ENCODE assay signal across 1 cellular context in genomic region chr17:82648165-82648668, GRCh38.
TF ChIP-seq lines count a peak whose summit lies in the region.

Gene WDR45B (minus strand): TSS chr17:82648444. CDS start chr17:82648340, 104 bp downstream.

TF ChIP-seq in GM12878, 131 proteins besides CTCF, POLR2A, EP300 and RAD21 (continued from another document and continues in another):
- TF ChIP-seq, protein P1, sequence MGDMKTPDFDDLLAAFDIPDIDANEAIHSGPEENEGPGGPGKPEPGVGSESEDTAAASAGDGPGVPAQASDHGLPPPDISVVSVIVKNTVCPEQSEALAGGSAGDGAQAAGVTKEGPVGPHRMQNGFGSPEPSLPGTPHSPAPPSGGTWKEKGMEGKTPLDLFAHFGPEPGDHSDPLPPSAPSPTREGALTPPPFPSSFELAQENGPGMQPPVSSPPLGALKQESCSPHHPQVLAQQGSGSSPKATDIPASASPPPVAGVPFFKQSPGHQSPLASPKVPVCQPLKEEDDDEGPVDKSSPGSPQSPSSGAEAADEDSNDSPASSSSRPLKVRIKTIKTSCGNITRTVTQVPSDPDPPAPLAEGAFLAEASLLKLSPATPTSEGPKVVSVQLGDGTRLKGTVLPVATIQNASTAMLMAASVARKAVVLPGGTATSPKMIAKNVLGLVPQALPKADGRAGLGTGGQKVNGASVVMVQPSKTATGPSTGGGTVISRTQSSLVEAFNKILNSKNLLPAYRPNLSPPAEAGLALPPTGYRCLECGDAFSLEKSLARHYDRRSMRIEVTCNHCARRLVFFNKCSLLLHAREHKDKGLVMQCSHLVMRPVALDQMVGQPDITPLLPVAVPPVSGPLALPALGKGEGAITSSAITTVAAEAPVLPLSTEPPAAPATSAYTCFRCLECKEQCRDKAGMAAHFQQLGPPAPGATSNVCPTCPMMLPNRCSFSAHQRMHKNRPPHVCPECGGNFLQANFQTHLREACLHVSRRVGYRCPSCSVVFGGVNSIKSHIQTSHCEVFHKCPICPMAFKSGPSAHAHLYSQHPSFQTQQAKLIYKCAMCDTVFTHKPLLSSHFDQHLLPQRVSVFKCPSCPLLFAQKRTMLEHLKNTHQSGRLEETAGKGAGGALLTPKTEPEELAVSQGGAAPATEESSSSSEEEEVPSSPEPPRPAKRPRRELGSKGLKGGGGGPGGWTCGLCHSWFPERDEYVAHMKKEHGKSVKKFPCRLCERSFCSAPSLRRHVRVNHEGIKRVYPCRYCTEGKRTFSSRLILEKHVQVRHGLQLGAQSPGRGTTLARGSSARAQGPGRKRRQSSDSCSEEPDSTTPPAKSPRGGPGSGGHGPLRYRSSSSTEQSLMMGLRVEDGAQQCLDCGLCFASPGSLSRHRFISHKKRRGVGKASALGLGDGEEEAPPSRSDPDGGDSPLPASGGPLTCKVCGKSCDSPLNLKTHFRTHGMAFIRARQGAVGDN (IDR thresholded peaks at IDR 0.05): peak; percentile 89
- TF ChIP-seq SIN3A (IDR thresholded peaks at IDR 0.05; ENCODE audit: low read depth, low read length): peak; percentile 78
- TF ChIP-seq POLR2AphosphoS5 (IDR thresholded peaks at IDR 0.05; ENCODE audit: low read length): peak; percentile 87
- peak; percentile 67 for TF ChIP-seq HCFC1 (IDR thresholded peaks at IDR 0.05; ENCODE audit: low read length)
- TF ChIP-seq SRF (IDR thresholded peaks at IDR 0.05; ENCODE audit: low read depth in 2 of 2, low read length in 2 of 2): peak; percentile 81 to 97
- no peak for TF ChIP-seq FOS (IDR thresholded peaks at IDR 0.05; ENCODE audit: borderline replicate concordance, extremely low read depth, insufficient read length)
- TF ChIP-seq MXI1 (IDR thresholded peaks at IDR 0.05; ENCODE audit: low read depth, low read length): peak; percentile 94
- 0 out of 2 replicates have a peak, but pooled peaks have one; percentile 15 for TF ChIP-seq JUND (IDR thresholded peaks at IDR 0.05; ENCODE audit: low read depth, low read length)
- TF ChIP-seq TCF12 (IDR thresholded peaks at IDR 0.05; ENCODE audit: low read depth, low read length): no peak
- no peak for TF ChIP-seq HDAC2 (IDR thresholded peaks at IDR 0.05)
- TF ChIP-seq CREB1 (IDR thresholded peaks at IDR 0.05; ENCODE audit: low read depth): peak; percentile 81
- peak; percentile 36 for TF ChIP-seq SIX5 (IDR thresholded peaks at IDR 0.05; ENCODE audit: low read depth, low read length, severe bottlenecking)
- TF ChIP-seq ESRRA (IDR thresholded peaks at IDR 0.05; ENCODE audit: low read length): no peak; the same call in 1 of the 2 replicates
- no peak for TF ChIP-seq KLF5 (IDR thresholded peaks at IDR 0.05; ENCODE audit: partially characterized antibody)
- peak; percentile 84; the same call in 1 of the 2 replicates for TF ChIP-seq BACH1 (IDR thresholded peaks at IDR 0.05; ENCODE audit: borderline replicate concordance)
- no peak for TF ChIP-seq NFYA (IDR thresholded peaks at IDR 0.05; ENCODE audit: borderline replicate concordance, low read depth, low read length)
- no peak for TF ChIP-seq MEF2B (IDR thresholded peaks at IDR 0.05; ENCODE audit: partially characterized antibody, poor library complexity, severe bottlenecking)
- TF ChIP-seq RAD51 (IDR thresholded peaks at IDR 0.05): no peak
- TF ChIP-seq, protein P2, sequence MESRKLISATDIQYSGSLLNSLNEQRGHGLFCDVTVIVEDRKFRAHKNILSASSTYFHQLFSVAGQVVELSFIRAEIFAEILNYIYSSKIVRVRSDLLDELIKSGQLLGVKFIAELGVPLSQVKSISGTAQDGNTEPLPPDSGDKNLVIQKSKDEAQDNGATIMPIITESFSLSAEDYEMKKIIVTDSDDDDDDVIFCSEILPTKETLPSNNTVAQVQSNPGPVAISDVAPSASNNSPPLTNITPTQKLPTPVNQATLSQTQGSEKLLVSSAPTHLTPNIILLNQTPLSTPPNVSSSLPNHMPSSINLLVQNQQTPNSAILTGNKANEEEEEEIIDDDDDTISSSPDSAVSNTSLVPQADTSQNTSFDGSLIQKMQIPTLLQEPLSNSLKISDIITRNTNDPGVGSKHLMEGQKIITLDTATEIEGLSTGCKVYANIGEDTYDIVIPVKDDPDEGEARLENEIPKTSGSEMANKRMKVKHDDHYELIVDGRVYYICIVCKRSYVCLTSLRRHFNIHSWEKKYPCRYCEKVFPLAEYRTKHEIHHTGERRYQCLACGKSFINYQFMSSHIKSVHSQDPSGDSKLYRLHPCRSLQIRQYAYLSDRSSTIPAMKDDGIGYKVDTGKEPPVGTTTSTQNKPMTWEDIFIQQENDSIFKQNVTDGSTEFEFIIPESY (IDR thresholded peaks at IDR 0.05): no peak
- no peak for TF ChIP-seq ZNF274 (IDR thresholded peaks at IDR 0.05; ENCODE audit: insufficient read depth, insufficient read length)
- TF ChIP-seq LARP7 (IDR thresholded peaks at IDR 0.05): no peak; the same call in none of the 2 replicates
- no peak for TF ChIP-seq IKZF2 (IDR thresholded peaks at IDR 0.05)
- TF ChIP-seq YY1 (IDR thresholded peaks at IDR 0.05; ENCODE audit: low read depth, low read length): peak; percentile 66
- TF ChIP-seq E4F1 (IDR thresholded peaks at IDR 0.05; ENCODE audit: borderline replicate concordance, partially characterized antibody): peak; percentile 41
- TF ChIP-seq USF1 (IDR thresholded peaks at IDR 0.05; ENCODE audit: borderline replicate concordance, extremely low read length, insufficient read depth, low read depth, low read length): no peak
- TF ChIP-seq SREBF1 (IDR thresholded peaks at IDR 0.05; ENCODE audit: low read length): no peak
- TF ChIP-seq BCL11A (IDR thresholded peaks at IDR 0.05; ENCODE audit: low read depth, low read length): no peak
- TF ChIP-seq GATAD2B (conservative IDR thresholded peaks at IDR 0.05; ENCODE audit: low read depth): peak; percentile 74; the same call in 1 of the 2 replicates
- TF ChIP-seq SPI1 (IDR thresholded peaks at IDR 0.05; ENCODE audit: borderline replicate concordance, insufficient read depth, low read depth, low read length): peak; percentile 12; the same call in 1 of the 2 replicates
- no peak for TF ChIP-seq FOXM1 (IDR thresholded peaks at IDR 0.05; ENCODE audit: low read depth, low read length)
- no peak for TF ChIP-seq ZBTB40 (IDR thresholded peaks at IDR 0.05; ENCODE audit: borderline replicate concordance)
- peak; percentile 35 for TF ChIP-seq MYC (IDR thresholded peaks at IDR 0.05; ENCODE audit: insufficient read depth, insufficient read length, insufficient replicate concordance, low read length, severe bottlenecking)
- no peak for TF ChIP-seq SREBF2 (IDR thresholded peaks at IDR 0.05; ENCODE audit: low read length)
- no peak for TF ChIP-seq IRF4 (IDR thresholded peaks at IDR 0.05; ENCODE audit: low read depth, low read length)
- TF ChIP-seq ETV6 (conservative IDR thresholded peaks at IDR 0.05 in 1 of 2, IDR thresholded peaks at IDR 0.05 in 1 of 2; ENCODE audit: borderline replicate concordance in 1 of 2, low read depth in 1 of 2): no peak
- TF ChIP-seq CHD2 (IDR thresholded peaks at IDR 0.05; ENCODE audit: borderline replicate concordance, low read depth, low read length): 0 out of 2 replicates have a peak, but pooled peaks have one; percentile 27
- TF ChIP-seq, protein P3, sequence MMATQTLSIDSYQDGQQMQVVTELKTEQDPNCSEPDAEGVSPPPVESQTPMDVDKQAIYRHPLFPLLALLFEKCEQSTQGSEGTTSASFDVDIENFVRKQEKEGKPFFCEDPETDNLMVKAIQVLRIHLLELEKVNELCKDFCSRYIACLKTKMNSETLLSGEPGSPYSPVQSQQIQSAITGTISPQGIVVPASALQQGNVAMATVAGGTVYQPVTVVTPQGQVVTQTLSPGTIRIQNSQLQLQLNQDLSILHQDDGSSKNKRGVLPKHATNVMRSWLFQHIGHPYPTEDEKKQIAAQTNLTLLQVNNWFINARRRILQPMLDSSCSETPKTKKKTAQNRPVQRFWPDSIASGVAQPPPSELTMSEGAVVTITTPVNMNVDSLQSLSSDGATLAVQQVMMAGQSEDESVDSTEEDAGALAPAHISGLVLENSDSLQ (IDR thresholded peaks at IDR 0.05): peak; percentile 57
- TF ChIP-seq NR2C1 (IDR thresholded peaks at IDR 0.05): 0 out of 2 replicates have a peak, but pooled peaks have one; percentile 36
- TF ChIP-seq, protein P4, sequence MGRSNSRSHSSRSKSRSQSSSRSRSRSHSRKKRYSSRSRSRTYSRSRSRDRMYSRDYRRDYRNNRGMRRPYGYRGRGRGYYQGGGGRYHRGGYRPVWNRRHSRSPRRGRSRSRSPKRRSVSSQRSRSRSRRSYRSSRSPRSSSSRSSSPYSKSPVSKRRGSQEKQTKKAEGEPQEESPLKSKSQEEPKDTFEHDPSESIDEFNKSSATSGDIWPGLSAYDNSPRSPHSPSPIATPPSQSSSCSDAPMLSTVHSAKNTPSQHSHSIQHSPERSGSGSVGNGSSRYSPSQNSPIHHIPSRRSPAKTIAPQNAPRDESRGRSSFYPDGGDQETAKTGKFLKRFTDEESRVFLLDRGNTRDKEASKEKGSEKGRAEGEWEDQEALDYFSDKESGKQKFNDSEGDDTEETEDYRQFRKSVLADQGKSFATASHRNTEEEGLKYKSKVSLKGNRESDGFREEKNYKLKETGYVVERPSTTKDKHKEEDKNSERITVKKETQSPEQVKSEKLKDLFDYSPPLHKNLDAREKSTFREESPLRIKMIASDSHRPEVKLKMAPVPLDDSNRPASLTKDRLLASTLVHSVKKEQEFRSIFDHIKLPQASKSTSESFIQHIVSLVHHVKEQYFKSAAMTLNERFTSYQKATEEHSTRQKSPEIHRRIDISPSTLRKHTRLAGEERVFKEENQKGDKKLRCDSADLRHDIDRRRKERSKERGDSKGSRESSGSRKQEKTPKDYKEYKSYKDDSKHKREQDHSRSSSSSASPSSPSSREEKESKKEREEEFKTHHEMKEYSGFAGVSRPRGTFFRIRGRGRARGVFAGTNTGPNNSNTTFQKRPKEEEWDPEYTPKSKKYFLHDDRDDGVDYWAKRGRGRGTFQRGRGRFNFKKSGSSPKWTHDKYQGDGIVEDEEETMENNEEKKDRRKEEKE (IDR thresholded peaks at IDR 0.05): no peak
- TF ChIP-seq ZZZ3 (IDR thresholded peaks at IDR 0.05; ENCODE audit: control insufficient read depth, insufficient read length, low read depth): no peak
- TF ChIP-seq, protein P5, sequence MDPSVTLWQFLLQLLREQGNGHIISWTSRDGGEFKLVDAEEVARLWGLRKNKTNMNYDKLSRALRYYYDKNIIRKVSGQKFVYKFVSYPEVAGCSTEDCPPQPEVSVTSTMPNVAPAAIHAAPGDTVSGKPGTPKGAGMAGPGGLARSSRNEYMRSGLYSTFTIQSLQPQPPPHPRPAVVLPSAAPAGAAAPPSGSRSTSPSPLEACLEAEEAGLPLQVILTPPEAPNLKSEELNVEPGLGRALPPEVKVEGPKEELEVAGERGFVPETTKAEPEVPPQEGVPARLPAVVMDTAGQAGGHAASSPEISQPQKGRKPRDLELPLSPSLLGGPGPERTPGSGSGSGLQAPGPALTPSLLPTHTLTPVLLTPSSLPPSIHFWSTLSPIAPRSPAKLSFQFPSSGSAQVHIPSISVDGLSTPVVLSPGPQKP (IDR thresholded peaks at IDR 0.05; ENCODE audit: low read depth, low read length): peak; percentile 97
